Comparison of ENCODE assay signal across 13 cellular contexts in genomic region chr17:82104797-82105416, GRCh38. TPM values are rescaled to one million over a fixed set of nuclear protein-coding genes. Genes with fewer than 3 reads are reported as not detected.
A peak's percentile ranks its signal among the peaks of the same experiment; 100 is the strongest.
DNase-seq lines count a peak whose midpoint lies in the region; ATAC-seq and TF ChIP-seq lines count a peak whose summit lies in the region.
"Had no signal": no experiment of that assay in that cellular context is flagged by ENCODE, and none has a peak within 500 bp of the region (broad histone marks: within the 10 kb centered on the region; RNA-seq: fewer than 3 reads in every experiment).

No MANE protein-coding gene starts in this region.

- no peak for DNase-seq in activated naive CD4-positive, alpha-beta T cell treated with anti-CD3 and anti-CD28 coated beads for 36 hours
- no peak for DNase-seq in activated naive CD4-positive, alpha-beta T cell (lab: John Stamatoyannopoulos, UW)
- DNase-seq in RWPE2 (ENCODE audit: low spot score) (no peak), hepatocyte (ENCODE audit: low spot score) (no peak), NCI-H2081 treated with DMSO at 0.1 percent for 48 hours (lab: John Stamatoyannopoulos, UW) (no peak), KG1 (lab: John Stamatoyannopoulos, UW) (no peak)
- no peak for DNase-seq in activated effector memory CD4-positive, alpha-beta T cell treated with anti-CD3 and anti-CD28 coated beads, Interleukin-2, amount 50 U/mL, for 16 hours
- DNase-seq: activated CD4-positive, CD25-positive, alpha-beta regulatory T cell treated with anti-CD3 and anti-CD28 coated beads, Interleukin-2, amount 50 U/mL, for 72 hours; AML-193; brain microvascular endothelial cell; NCI-H774 had no signal

- peaks cover 33% of the 10 kb centered on the region for H3K4me1 Mint-ChIP-seq in activated naive CD4-positive, alpha-beta T cell treated with anti-CD3 and anti-CD28 coated beads for 36 hours (ENCODE audit: low read depth)

- H3K27me3 Mint-ChIP-seq in activated naive CD4-positive, alpha-beta T cell treated with anti-CD3 and anti-CD28 coated beads for 36 hours (ENCODE audit: low read depth): no peaks in the 10 kb centered on the region

- no peaks in the 10 kb centered on the region for H3K9me2 ChIP-seq in hepatocyte (replicated peaks; ENCODE audit: insufficient read depth)

- H3K9me3 ChIP-seq in RWPE2 (ENCODE audit: severe bottlenecking) (no peaks in the 10 kb centered on the region), hepatocyte (ENCODE audit: low read depth) (no peaks in the 10 kb centered on the region), subcutaneous abdominal adipose tissue (ENCODE audit: control insufficient read depth in 5 of 5, low read length in 5 of 5) (no peaks in the 10 kb centered on the region)
- H3K9me3 ChIP-seq: MG63 had no signal

- intact Hi-C loops in activated naive CD4-positive, alpha-beta T cell treated with anti-CD3 and anti-CD28 coated beads for 36 hours (cut with micrococcal nuclease): no loop called here

- no peak overlapping the region for H2AFZ ChIP-seq in hepatocyte

- peak overlapping the region in 2 of 5 donors; percentile 16 to 30 for H3K9ac ChIP-seq in subcutaneous abdominal adipose tissue (ENCODE audit: low read length in 5 of 5)

- 95% methylated on average over 11 of the region's 11 CpGs for WGBS in hepatocyte (ENCODE audit: low lambda C conversion rate, missing lambda C conversion rate)

- H3K4me1 ChIP-seq in RWPE2 (ENCODE audit: insufficient read depth, poor library complexity, severe bottlenecking) (peaks cover 36% of the 10 kb centered on the region), hepatocyte (ENCODE audit: insufficient read depth) (peaks cover 64% of the 10 kb centered on the region), subcutaneous abdominal adipose tissue (ENCODE audit: control insufficient read depth in 5 of 5, insufficient read depth in 5 of 5, low read length in 5 of 5) (peaks cover 17 to 83% (median 72%) of the 10 kb centered on the region in 5 donors)

- CTCF ChIA-PET in activated naive CD4-positive, alpha-beta T cell treated with anti-CD3 and anti-CD28 coated beads for 36 hours (lab: Charles Lee): interaction anchor here (3.3 kb wide), 1 partner anchor 75 kb away, joined by 13 read pairs; no protein-coding TSS in a partner anchor

- peak overlapping the region; percentile 80 for H3K4me3 Mint-ChIP-seq in activated naive CD4-positive, alpha-beta T cell treated with anti-CD3 and anti-CD28 coated beads for 36 hours

- no peaks in the 10 kb centered on the region for H3K9me3 Mint-ChIP-seq in activated naive CD4-positive, alpha-beta T cell treated with anti-CD3 and anti-CD28 coated beads for 36 hours

- H3K27ac ChIP-seq in RWPE2 (ENCODE audit: poor library complexity, severe bottlenecking) (peak overlapping the region; percentile 68), hepatocyte (peak overlapping the region; percentile 90), subcutaneous abdominal adipose tissue (ENCODE audit: low read depth, low read length) (peak overlapping the region; percentile 83)
- H3K27ac ChIP-seq: brain microvascular endothelial cell had no signal

- H3K4me3 ChIP-seq in RWPE2 (ENCODE audit: severe bottlenecking): no peak overlapping the region
- no peak overlapping the region for H3K4me3 ChIP-seq in hepatocyte
- H3K4me3 ChIP-seq in subcutaneous abdominal adipose tissue (ENCODE audit: low read depth in 1 of 5, low read length in 5 of 5): no peak overlapping the region
- H3K4me3 ChIP-seq: MG63 had no signal

- H3K27me3 ChIP-seq in RWPE2 (ENCODE audit: insufficient read depth, poor library complexity, severe bottlenecking): no peaks in the 10 kb centered on the region
- H3K27me3 ChIP-seq in hepatocyte: no peaks in the 10 kb centered on the region
- H3K27me3 ChIP-seq in subcutaneous abdominal adipose tissue (ENCODE audit: control insufficient read depth in 5 of 5, insufficient read depth in 4 of 5, low read length in 5 of 5): no peaks in the 10 kb centered on the region
- H3K27me3 ChIP-seq: brain microvascular endothelial cell, MG63 had no signal

- H3K79me2 ChIP-seq in hepatocyte: peaks cover 3% of the 10 kb centered on the region

- H3K36me3 ChIP-seq in RWPE2 (ENCODE audit: low read depth) (no peaks in the 10 kb centered on the region), hepatocyte (replicated peaks; ENCODE audit: insufficient read depth, low read depth) (no peaks in the 10 kb centered on the region), subcutaneous abdominal adipose tissue (ENCODE audit: control insufficient read depth in 5 of 5, insufficient read depth in 5 of 5, low read length in 5 of 5) (no peaks in the 10 kb centered on the region)
- H3K36me3 ChIP-seq: brain microvascular endothelial cell had no signal

- ATAC-seq in RWPE2 (ENCODE audit: low read depth): no peak

- H4K20me1 ChIP-seq in hepatocyte (ENCODE audit: insufficient read depth, poor library complexity, severe bottlenecking): no peaks in the 10 kb centered on the region

- H3K4me2 ChIP-seq in hepatocyte: no peak overlapping the region

- peak overlapping the region; percentile 97 for H3K27ac Mint-ChIP-seq in activated naive CD4-positive, alpha-beta T cell treated with anti-CD3 and anti-CD28 coated beads for 36 hours

- TF ChIP-seq CTCF in RWPE2 (IDR thresholded peaks at IDR 0.05; ENCODE audit: poor library complexity, severe bottlenecking): no peak
- no peak for TF ChIP-seq CTCF in hepatocyte (IDR thresholded peaks at IDR 0.05; ENCODE audit: poor library complexity)

- H3K36me3 Mint-ChIP-seq in activated naive CD4-positive, alpha-beta T cell treated with anti-CD3 and anti-CD28 coated beads for 36 hours (ENCODE audit: low read depth): peaks cover 5% of the 10 kb centered on the region

RNA-seq across cellular contexts. Expression of gene FASN, which starts 6.9 kb away (rescaled TPM):
- 100 to 1,000 TPM; 183 to 195 TPM for total RNA-seq in activated naive CD4-positive, alpha-beta T cell treated with anti-CD3 and anti-CD28 coated beads for 36 hours
- total RNA-seq in hepatocyte: 67.2 and 118 TPM in 2 replicates
- polyA plus RNA-seq in hepatocyte: 71.5 and 77.6 TPM in 2 replicates

RNA-seq across cellular contexts. Expression of gene DUS1L, which starts 39.3 kb away (rescaled TPM):
- 100 to 1,000 TPM; 132 to 133 TPM for total RNA-seq in activated naive CD4-positive, alpha-beta T cell treated with anti-CD3 and anti-CD28 coated beads for 36 hours
- total RNA-seq in hepatocyte: 71.5 and 71.9 TPM in 2 replicates
- polyA plus RNA-seq in hepatocyte: 160 and 202 TPM in 2 replicates

RNA-seq across cellular contexts. Expression of gene GPS1, which starts 53.2 kb away (rescaled TPM):
- 10 to 100 TPM; 91.0 to 91.3 TPM for total RNA-seq in activated naive CD4-positive, alpha-beta T cell treated with anti-CD3 and anti-CD28 coated beads for 36 hours
- total RNA-seq in hepatocyte: 101 and 124 TPM in 2 replicates
- polyA plus RNA-seq in hepatocyte: 160 and 167 TPM in 2 replicates

RNA-seq across cellular contexts. Expression of gene RFNG, which starts 53.3 kb away (rescaled TPM):
- total RNA-seq in activated naive CD4-positive, alpha-beta T cell treated with anti-CD3 and anti-CD28 coated beads for 36 hours: 10 to 100 TPM; 17.6 to 18.0 TPM
- total RNA-seq in hepatocyte: 39.6 and 43.2 TPM in 2 replicates
- 109 and 118 TPM in 2 replicates for polyA plus RNA-seq in hepatocyte
